In the genomic region with DNA sequence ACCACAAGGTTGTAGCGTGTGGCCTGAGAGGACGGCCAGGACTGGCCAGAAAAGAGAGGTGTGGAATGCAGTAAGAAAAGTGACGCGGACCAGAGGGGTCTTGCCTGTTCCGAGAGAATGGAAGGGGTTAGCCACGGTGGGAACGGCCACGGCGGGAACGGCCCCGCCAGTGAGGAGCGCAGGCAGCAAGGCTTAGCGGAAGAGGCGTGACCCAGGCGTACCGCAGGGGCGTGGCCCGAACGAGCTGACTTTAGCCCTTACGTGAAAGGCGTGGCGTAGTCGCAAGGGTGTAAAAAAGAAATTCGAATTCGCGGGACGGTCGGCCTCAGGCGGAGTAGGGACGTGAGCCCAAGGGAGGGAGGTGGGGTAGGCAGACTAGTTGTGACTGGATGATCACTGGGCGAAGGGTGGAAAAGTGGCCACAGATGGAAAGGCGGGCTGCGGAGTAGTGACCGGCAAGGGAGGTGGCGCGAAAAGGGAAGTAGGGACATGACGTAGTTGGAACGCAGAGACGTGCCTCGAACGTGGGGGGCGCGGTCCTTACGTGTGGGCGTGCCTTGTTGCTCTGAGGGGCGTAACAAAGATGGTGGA, we compare ENCODE assay signal across 8 cellular contexts. TPM values are rescaled to one million over a fixed set of nuclear protein-coding genes. Genes with fewer than 3 reads are reported as not detected.
DNase-seq lines count a peak whose midpoint lies in the region; ATAC-seq and FAIRE-seq lines count a peak whose summit lies in the region.

No MANE protein-coding gene starts in this region.

- in situ Hi-C loops in Caki2 (cut with HindIII; ENCODE audit: low pct_unique_long_range_greater_than_20kb, low sequenced_read_pairs) = no loop called here

- ATAC-seq in GM21390 (IDR thresholded peaks at IDR 0.05; ENCODE audit: unreplicated experiment) = peak; percentile 79

- peak; percentile 94 for DNase-seq in Caki2 (ENCODE audit: low read depth)
- peak; percentile 79 for DNase-seq in HTR-8/SVneo (ENCODE audit: insufficient read length, low spot score)
- peak; percentile 95 for DNase-seq in NOMO-1 treated with DMSO at 0.1 percent for 48 hours (lab: John Stamatoyannopoulos, UW; ENCODE audit: unreplicated experiment)
- DNase-seq in activated CD8-positive, alpha-beta memory T cell treated with anti-CD3 and anti-CD28 coated beads, Interleukin-2, amount 50 U/mL, for 1 hour (ENCODE audit: extremely low read depth) = peak; percentile 84
- peak; percentile 18 for DNase-seq in epidermal melanocyte (ENCODE audit: insufficient read length, low spot score)
- peak; percentile 96 for DNase-seq in midbrain (lab: John Stamatoyannopoulos, UW)
- DNase-seq in stimulated activated CD8-positive, alpha-beta memory T cell treated with anti-CD3 and anti-CD28 coated beads, Interleukin-15, amount 100 ng/mL, for 48 hours (ENCODE audit: low read depth in 2 of 2) = peak; percentile 76

- FAIRE-seq in HTR-8/SVneo (lab: Jason Lieb, UNC) = peak; percentile 99

RNA-seq across cellular contexts. Expression of gene CLTRN, which starts 10.4 kb away (rescaled TPM):
- 5.8 and 6.5 TPM in 2 replicates for total RNA-seq in Caki2 (2014; rRNA removed; shearing (Covaris generic); ENCODE audit: low replicate concordance)

Comparison
In these comparisons a context has a peak if more than half of its experiments do, and no peak if none do; other contexts are left out.
1. Peak in every context shown above with its lines: DNase-seq and ATAC-seq.
2. DNase-seq: peak in every context shown above with its lines; median percentile 96 in midbrain; 95 in NOMO-1 treated with DMSO at 0.1 percent for 48 hours; 94 in Caki2; 84 in activated CD8-positive, alpha-beta memory T cell treated with anti-CD3 and anti-CD28 coated beads, Interleukin-2, amount 50 U/mL, for 1 hour; 79 in HTR-8/SVneo; 76 in stimulated activated CD8-positive, alpha-beta memory T cell treated with anti-CD3 and anti-CD28 coated beads, Interleukin-15, amount 100 ng/mL, for 48 hours; 18 in epidermal melanocyte.